1 cellular context compared by ENCODE assay signal in the genomic region with DNA sequence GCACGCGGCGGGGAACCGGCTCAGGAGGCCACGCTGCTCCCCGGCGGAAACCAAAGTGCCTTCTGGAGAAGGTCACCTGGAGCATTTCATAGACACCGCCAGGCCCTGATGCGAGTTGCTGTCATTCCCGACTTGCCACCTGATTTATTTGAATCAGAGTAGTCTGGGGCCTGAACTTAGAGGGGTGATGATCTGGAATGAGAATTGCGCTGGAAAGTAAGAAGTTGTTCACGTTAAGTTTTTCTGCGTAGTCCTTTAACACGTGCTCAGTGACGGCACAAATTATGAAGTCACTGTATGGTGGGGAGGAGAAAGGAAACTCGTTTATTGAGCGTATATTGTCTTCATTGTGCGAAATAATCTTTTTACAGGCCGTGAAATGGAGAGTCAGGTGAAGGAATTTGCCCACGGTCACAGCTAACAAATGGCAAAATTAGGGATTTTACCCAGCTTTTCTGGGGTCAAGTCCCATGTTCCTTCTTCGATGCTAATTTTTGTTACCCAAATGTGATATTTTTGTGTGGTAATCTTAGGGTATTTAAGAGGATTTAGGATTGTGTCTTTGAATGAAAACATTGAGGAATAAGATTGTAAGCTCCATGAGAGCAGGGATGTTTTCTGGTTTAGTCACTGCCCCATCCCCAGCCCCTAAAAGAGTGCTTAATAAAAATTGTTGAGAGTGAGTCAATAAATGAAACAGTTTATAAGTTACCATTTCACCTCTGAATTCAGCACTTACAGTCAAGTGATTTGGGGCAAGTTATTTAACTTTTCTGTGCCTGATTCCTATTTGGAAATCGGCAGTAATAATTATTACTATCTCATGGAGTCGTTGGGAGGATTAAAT.
TF ChIP-seq lines count a peak whose summit lies in the region.

No MANE protein-coding gene starts in this region.

TF ChIP-seq in K562, 482 proteins besides CTCF, POLR2A, EP300 and RAD21 (continued from another document and continues in another):
- TF ChIP-seq CLOCK (CRISPR knock-in tag; IDR thresholded peaks at IDR 0.05; ENCODE audit: borderline replicate concordance) (no peak), SNRNP70 (optimal IDR thresholded peaks at IDR 0.05; ENCODE audit: low read depth, low read length) (no peak), ZBTB17 (CRISPR knock-in tag; IDR thresholded peaks at IDR 0.05) (peak; percentile 6; the same call in 1 of the 2 replicates), ATF6 (CRISPR knock-in tag; IDR thresholded peaks at IDR 0.05) (0 out of 2 replicates have a peak, but pooled peaks have one; percentile 43), CHD1 (IDR thresholded peaks at IDR 0.05; ENCODE audit: low read length) (no peak), GTF2E2 (tag; IDR thresholded peaks at IDR 0.05) (no peak), MXI1 (IDR thresholded peaks at IDR 0.05; ENCODE audit: low read depth, low read length) (peak; percentile 75; the same call in 1 of the 2 replicates), ZNF77 (CRISPR knock-in tag; IDR thresholded peaks at IDR 0.05) (no peak), DIDO1 (tag; IDR thresholded peaks at IDR 0.05; ENCODE audit: low read depth) (peak; percentile 27; the same call in 1 of the 2 replicates), CTBP1 (IDR thresholded peaks at IDR 0.05; ENCODE audit: borderline replicate concordance) (0 out of 2 replicates have a peak, but pooled peaks have one; percentile 31), MCM7 (IDR thresholded peaks at IDR 0.05) (no peak), ZC3H4 (CRISPR knock-in tag; IDR thresholded peaks at IDR 0.05; ENCODE audit: borderline replicate concordance) (peak; percentile 60; the same call in 1 of the 2 replicates), ZNF232 (CRISPR knock-in tag; IDR thresholded peaks at IDR 0.05) (peak; percentile 45), NCOA1 (IDR thresholded peaks at IDR 0.05; ENCODE audit: low read depth) (0 out of 2 replicates have a peak, but pooled peaks have one; percentile 29), NCOA2 (IDR thresholded peaks at IDR 0.05; ENCODE audit: partially characterized antibody in 2 of 2) (peak in 1 of 2 experiments; percentile 11), LCOR (CRISPR knock-in tag; IDR thresholded peaks at IDR 0.05) (0 out of 2 replicates have a peak, but pooled peaks have one; percentile 77), KAT7 (CRISPR knock-in tag; IDR thresholded peaks at IDR 0.05; ENCODE audit: borderline replicate concordance) (peak; percentile 95; the same call in 1 of the 2 replicates), CC2D1A (IDR thresholded peaks at IDR 0.05) (no peak), TCF3 (CRISPR knock-in tag; IDR thresholded peaks at IDR 0.05) (no peak), ATF1 (CRISPR knock-in tag; IDR thresholded peaks at IDR 0.05) (no peak), ATF1 (tag; IDR thresholded peaks at IDR 0.05) (peak; percentile 69), ZNF133 (CRISPR knock-in tag; IDR thresholded peaks at IDR 0.05) (no peak), EZH2 (IDR thresholded peaks at IDR 0.05; ENCODE audit: borderline replicate concordance, low read depth, low read length) (no peak), CCNT2 (IDR thresholded peaks at IDR 0.05; ENCODE audit: borderline replicate concordance, extremely low read depth, insufficient read length, low read depth, low read length) (no peak), RBM34 (IDR thresholded peaks at IDR 0.05; ENCODE audit: borderline replicate concordance, insufficient read depth, low read length) (no peak), FOXA3 (CRISPR knock-in tag; conservative IDR thresholded peaks at IDR 0.05 in 1 of 2, IDR thresholded peaks at IDR 0.05 in 1 of 2) (no peak), HDAC6 (IDR thresholded peaks at IDR 0.05; ENCODE audit: low read depth, low read length) (no peak), TCF15 (CRISPR knock-in tag; IDR thresholded peaks at IDR 0.05) (no peak), ZBTB43 (CRISPR knock-in tag; IDR thresholded peaks at IDR 0.05) (peak; percentile 18; the same call in 1 of the 2 replicates), TRIM28 (IDR thresholded peaks at IDR 0.05) (peak; percentile 54; the same call in 1 of the 2 replicates), GATAD2A (IDR thresholded peaks at IDR 0.05) (no peak), MNT (conservative IDR thresholded peaks at IDR 0.05) (peak; percentile 91 to 92), ELK1 (CRISPR knock-in tag; IDR thresholded peaks at IDR 0.05) (no peak), NR1H2 (CRISPR knock-in tag; IDR thresholded peaks at IDR 0.05) (no peak), TAL1 (IDR thresholded peaks at IDR 0.05) (no peak)
- TF ChIP-seq, protein P1, sequence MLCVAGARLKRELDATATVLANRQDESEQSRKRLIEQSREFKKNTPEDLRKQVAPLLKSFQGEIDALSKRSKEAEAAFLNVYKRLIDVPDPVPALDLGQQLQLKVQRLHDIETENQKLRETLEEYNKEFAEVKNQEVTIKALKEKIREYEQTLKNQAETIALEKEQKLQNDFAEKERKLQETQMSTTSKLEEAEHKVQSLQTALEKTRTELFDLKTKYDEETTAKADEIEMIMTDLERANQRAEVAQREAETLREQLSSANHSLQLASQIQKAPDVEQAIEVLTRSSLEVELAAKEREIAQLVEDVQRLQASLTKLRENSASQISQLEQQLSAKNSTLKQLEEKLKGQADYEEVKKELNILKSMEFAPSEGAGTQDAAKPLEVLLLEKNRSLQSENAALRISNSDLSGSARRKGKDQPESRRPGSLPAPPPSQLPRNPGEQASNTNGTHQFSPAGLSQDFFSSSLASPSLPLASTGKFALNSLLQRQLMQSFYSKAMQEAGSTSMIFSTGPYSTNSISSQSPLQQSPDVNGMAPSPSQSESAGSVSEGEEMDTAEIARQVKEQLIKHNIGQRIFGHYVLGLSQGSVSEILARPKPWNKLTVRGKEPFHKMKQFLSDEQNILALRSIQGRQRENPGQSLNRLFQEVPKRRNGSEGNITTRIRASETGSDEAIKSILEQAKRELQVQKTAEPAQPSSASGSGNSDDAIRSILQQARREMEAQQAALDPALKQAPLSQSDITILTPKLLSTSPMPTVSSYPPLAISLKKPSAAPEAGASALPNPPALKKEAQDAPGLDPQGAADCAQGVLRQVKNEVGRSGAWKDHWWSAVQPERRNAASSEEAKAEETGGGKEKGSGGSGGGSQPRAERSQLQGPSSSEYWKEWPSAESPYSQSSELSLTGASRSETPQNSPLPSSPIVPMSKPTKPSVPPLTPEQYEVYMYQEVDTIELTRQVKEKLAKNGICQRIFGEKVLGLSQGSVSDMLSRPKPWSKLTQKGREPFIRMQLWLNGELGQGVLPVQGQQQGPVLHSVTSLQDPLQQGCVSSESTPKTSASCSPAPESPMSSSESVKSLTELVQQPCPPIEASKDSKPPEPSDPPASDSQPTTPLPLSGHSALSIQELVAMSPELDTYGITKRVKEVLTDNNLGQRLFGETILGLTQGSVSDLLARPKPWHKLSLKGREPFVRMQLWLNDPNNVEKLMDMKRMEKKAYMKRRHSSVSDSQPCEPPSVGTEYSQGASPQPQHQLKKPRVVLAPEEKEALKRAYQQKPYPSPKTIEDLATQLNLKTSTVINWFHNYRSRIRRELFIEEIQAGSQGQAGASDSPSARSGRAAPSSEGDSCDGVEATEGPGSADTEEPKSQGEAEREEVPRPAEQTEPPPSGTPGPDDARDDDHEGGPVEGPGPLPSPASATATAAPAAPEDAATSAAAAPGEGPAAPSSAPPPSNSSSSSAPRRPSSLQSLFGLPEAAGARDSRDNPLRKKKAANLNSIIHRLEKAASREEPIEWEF (CRISPR knock-in tag; IDR thresholded peaks at IDR 0.05) = peak; percentile 71
- TF ChIP-seq, protein P2, sequence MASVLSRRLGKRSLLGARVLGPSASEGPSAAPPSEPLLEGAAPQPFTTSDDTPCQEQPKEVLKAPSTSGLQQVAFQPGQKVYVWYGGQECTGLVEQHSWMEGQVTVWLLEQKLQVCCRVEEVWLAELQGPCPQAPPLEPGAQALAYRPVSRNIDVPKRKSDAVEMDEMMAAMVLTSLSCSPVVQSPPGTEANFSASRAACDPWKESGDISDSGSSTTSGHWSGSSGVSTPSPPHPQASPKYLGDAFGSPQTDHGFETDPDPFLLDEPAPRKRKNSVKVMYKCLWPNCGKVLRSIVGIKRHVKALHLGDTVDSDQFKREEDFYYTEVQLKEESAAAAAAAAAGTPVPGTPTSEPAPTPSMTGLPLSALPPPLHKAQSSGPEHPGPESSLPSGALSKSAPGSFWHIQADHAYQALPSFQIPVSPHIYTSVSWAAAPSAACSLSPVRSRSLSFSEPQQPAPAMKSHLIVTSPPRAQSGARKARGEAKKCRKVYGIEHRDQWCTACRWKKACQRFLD (CRISPR knock-in tag; IDR thresholded peaks at IDR 0.05) = no peak
- TF ChIP-seq, protein P3, sequence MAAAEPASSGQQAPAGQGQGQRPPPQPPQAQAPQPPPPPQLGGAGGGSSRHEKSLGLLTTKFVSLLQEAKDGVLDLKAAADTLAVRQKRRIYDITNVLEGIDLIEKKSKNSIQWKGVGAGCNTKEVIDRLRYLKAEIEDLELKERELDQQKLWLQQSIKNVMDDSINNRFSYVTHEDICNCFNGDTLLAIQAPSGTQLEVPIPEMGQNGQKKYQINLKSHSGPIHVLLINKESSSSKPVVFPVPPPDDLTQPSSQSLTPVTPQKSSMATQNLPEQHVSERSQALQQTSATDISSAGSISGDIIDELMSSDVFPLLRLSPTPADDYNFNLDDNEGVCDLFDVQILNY (CRISPR knock-in tag; IDR thresholded peaks at IDR 0.05) = 0 out of 2 replicates have a peak, but pooled peaks have one; percentile 45
- TF ChIP-seq, protein P4, sequence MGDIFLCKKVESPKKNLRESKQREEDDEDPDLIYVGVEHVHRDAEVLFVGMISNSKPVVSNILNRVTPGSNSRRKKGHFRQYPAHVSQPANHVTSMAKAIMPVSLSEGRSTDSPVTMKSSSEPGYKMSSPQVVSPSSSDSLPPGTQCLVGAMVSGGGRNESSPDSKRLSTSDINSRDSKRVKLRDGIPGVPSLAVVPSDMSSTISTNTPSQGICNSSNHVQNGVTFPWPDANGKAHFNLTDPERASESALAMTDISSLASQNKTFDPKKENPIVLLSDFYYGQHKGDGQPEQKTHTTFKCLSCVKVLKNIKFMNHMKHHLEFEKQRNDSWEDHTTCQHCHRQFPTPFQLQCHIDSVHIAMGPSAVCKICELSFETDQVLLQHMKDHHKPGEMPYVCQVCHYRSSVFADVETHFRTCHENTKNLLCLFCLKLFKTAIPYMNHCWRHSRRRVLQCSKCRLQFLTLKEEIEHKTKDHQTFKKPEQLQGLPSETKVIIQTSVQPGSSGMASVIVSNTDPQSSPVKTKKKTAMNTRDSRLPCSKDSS (IDR thresholded peaks at IDR 0.05; ENCODE audit: low read depth, partially characterized antibody) = peak; percentile 38
